14 cellular contexts compared by ENCODE assay signal in the genomic region with DNA sequence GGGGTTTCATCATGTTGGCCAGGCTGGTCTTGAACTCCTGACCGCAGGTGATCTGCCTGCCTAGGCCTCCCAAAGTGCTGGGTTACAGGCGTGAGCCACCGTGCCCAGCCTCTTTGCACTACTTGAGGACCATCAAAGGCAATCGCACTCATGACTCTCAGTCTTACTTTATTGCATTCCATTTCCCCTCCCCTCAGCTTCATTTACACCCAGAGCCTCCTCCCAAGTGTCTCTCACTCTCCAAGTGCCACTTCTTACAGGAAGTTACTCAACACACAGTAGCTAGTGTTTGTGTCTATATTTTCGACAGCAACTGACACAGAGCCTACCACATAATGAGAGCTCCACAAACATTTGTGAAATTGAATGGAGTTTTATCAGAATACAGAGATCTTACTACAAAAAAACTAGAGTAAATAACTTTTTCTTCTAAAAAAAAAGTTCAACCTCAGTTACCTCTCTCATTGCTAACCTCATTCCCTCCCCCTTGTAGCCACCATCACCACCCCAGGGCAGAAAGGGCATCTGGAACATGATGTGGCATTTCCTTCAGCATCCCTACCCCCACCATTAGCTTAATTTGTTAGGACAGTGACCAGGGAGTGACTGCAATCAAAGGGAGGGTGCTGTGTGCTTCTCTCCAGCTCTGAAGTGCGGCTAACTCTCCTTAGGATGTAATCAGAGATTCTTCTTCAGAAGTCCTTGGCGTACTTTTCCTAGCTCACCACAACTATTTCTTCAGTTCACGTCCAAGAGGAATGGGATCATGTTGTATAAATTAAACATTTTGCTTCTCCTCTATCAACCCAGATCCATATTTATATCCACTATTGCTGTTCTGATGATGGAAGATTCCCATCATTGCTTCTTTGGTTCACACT. TPM values are rescaled to one million over a fixed set of nuclear protein-coding genes. Genes with fewer than 3 reads are reported as not detected.
A peak's percentile ranks its signal among the peaks of the same experiment; 100 is the strongest.
DNase-seq lines count a peak whose midpoint lies in the region; ATAC-seq and TF ChIP-seq lines count a peak whose summit lies in the region.
"Had no signal": no experiment of that assay in that cellular context is flagged by ENCODE, and none has a peak within 500 bp of the region (broad histone marks: within the 10 kb centered on the region; RNA-seq: fewer than 3 reads in every experiment).

No MANE protein-coding gene starts in this region.

- H3K4me3 Mint-ChIP-seq in CD4-positive, CD25-positive, alpha-beta regulatory T cell, result no peak overlapping the region
- H3K4me3 Mint-ChIP-seq in central memory CD8-positive, alpha-beta T cell, result no peak overlapping the region
- H3K4me3 Mint-ChIP-seq in naive B cell, result peak overlapping the region in 5 of 8 donors; percentile 5 to 51 (median 23)
- no peak overlapping the region for H3K4me3 Mint-ChIP-seq in activated naive CD8-positive, alpha-beta T cell treated with anti-CD3 and anti-CD28 coated beads, Interleukin-2, amount 50 U/mL, for 24 hours
- H3K4me3 Mint-ChIP-seq: activated T-helper 17 cell treated with anti-CD3 and anti-CD28 coated beads, Interleukin-2, amount 50 U/mL, for 72 hours had no signal

- H3K36me3 Mint-ChIP-seq in CD4-positive, CD25-positive, alpha-beta regulatory T cell, result no peaks in the 10 kb centered on the region
- H3K36me3 Mint-ChIP-seq in central memory CD8-positive, alpha-beta T cell (ENCODE audit: insufficient read depth), result no peaks in the 10 kb centered on the region
- no peaks in the 10 kb centered on the region for H3K36me3 Mint-ChIP-seq in naive B cell
- H3K36me3 Mint-ChIP-seq in activated naive CD8-positive, alpha-beta T cell treated with anti-CD3 and anti-CD28 coated beads, Interleukin-2, amount 50 U/mL, for 24 hours (ENCODE audit: low read depth), result no peaks in the 10 kb centered on the region

- peak overlapping the region; percentile 70; the same call in 1 of the 2 replicates for H2AFZ ChIP-seq in Loucy (ENCODE audit: low read length)

- peak in 1 of 2 donors; percentile 16 for ATAC-seq in CD4-positive, CD25-positive, alpha-beta regulatory T cell (ENCODE audit: low read depth in 2 of 2)
- ATAC-seq in central memory CD8-positive, alpha-beta T cell (replicated peaks; ENCODE audit: extremely low read depth, poor library complexity, severe bottlenecking), result peak; percentile 65
- no peak for ATAC-seq in naive B cell (ENCODE audit: low read depth in 2 of 2)
- no peak for ATAC-seq in activated naive CD8-positive, alpha-beta T cell treated with anti-CD3 and anti-CD28 coated beads, Interleukin-2, amount 50 U/mL, for 24 hours
- ATAC-seq: activated T-helper 17 cell treated with anti-CD3 and anti-CD28 coated beads, Interleukin-2, amount 50 U/mL, for 72 hours had no signal

- no peak for TF ChIP-seq CTCF in Loucy (conservative IDR thresholded peaks at IDR 0.05; ENCODE audit: low read length)

- no peak for DNase-seq in CD4-positive, CD25-positive, alpha-beta regulatory T cell
- no peak for DNase-seq in central memory CD8-positive, alpha-beta T cell (ENCODE audit: low spot score in 2 of 2)
- DNase-seq in naive B cell (no peak), COR-L47 (lab: John Stamatoyannopoulos, UW) (no peak), GM19238 (ENCODE audit: insufficient read length, low spot score) (no peak)
- no peak for DNase-seq in activated naive CD8-positive, alpha-beta T cell treated with anti-CD3 and anti-CD28 coated beads, Interleukin-2, amount 50 U/mL, for 24 hours
- no peak for DNase-seq in activated CD4-positive, alpha-beta T cell treated with anti-CD3 and anti-CD28 coated beads for 4 hours
- DNase-seq: activated CD4-positive, CD25-positive, alpha-beta regulatory T cell treated with anti-CD3 and anti-CD28 coated beads, Interleukin-2, amount 50 U/mL, for 72 hours; NCI-H1417 treated with DMSO at 0.1 percent for 48 hours; NCI-H526 had no signal

- no peak overlapping the region for H3K4me3 ChIP-seq in CD4-positive, CD25-positive, alpha-beta regulatory T cell (ENCODE audit: low read depth, low read length)
- H3K4me3 ChIP-seq in Loucy (ENCODE audit: low read length, poor library complexity, severe bottlenecking), result peak overlapping the region; percentile 43
- H3K4me3 ChIP-seq: cardiac muscle cell had no signal

- no peaks in the 10 kb centered on the region for H3K9me3 Mint-ChIP-seq in CD4-positive, CD25-positive, alpha-beta regulatory T cell
- H3K9me3 Mint-ChIP-seq in central memory CD8-positive, alpha-beta T cell, result no peaks in the 10 kb centered on the region
- H3K9me3 Mint-ChIP-seq in naive B cell, result peaks cover 0 to 4% (median 0%) of the 10 kb centered on the region in 7 donors
- no peaks in the 10 kb centered on the region for H3K9me3 Mint-ChIP-seq in activated naive CD8-positive, alpha-beta T cell treated with anti-CD3 and anti-CD28 coated beads, Interleukin-2, amount 50 U/mL, for 24 hours
- H3K9me3 Mint-ChIP-seq: activated T-helper 17 cell treated with anti-CD3 and anti-CD28 coated beads, Interleukin-2, amount 50 U/mL, for 72 hours had no signal

- no peak overlapping the region for H3K27ac ChIP-seq in CD4-positive, CD25-positive, alpha-beta regulatory T cell (ENCODE audit: insufficient read depth, low read length, poor library complexity, severe bottlenecking)
- H3K27ac ChIP-seq: cardiac muscle cell, epithelial cell of prostate had no signal

- no peaks in the 10 kb centered on the region for H3K79me2 ChIP-seq in Loucy (ENCODE audit: insufficient read depth, low read length)

- H3K27me3 Mint-ChIP-seq in CD4-positive, CD25-positive, alpha-beta regulatory T cell, result peaks cover 18% of the 10 kb centered on the region
- H3K27me3 Mint-ChIP-seq in central memory CD8-positive, alpha-beta T cell, result no peaks in the 10 kb centered on the region
- no peaks in the 10 kb centered on the region for H3K27me3 Mint-ChIP-seq in naive B cell
- no peaks in the 10 kb centered on the region for H3K27me3 Mint-ChIP-seq in activated naive CD8-positive, alpha-beta T cell treated with anti-CD3 and anti-CD28 coated beads, Interleukin-2, amount 50 U/mL, for 24 hours
- H3K27me3 Mint-ChIP-seq: activated T-helper 17 cell treated with anti-CD3 and anti-CD28 coated beads, Interleukin-2, amount 50 U/mL, for 72 hours had no signal

- no peaks in the 10 kb centered on the region for H3K9me3 ChIP-seq in CD4-positive, CD25-positive, alpha-beta regulatory T cell (ENCODE audit: control insufficient read depth in 2 of 2, low read length in 2 of 2)
- H3K9me3 ChIP-seq in Loucy (ENCODE audit: insufficient read depth, low read depth, low read length), result peaks cover 9% of the 10 kb centered on the region; the same call in 1 of the 2 replicates

- H3K9me2 ChIP-seq in Loucy (replicated peaks; ENCODE audit: low read depth, low read length), result no peaks in the 10 kb centered on the region

- no peaks in the 10 kb centered on the region for H3K4me1 ChIP-seq in CD4-positive, CD25-positive, alpha-beta regulatory T cell (ENCODE audit: control insufficient read depth, insufficient read depth, low read length, poor library complexity, severe bottlenecking)
- H3K4me1 ChIP-seq in Loucy (ENCODE audit: insufficient read depth, low read length, poor library complexity, severe bottlenecking), result peaks cover 48% of the 10 kb centered on the region

- peak overlapping the region; percentile 54 for H3K9ac ChIP-seq in Loucy (ENCODE audit: low read depth, low read length, poor library complexity, severe bottlenecking)

- H4K20me1 ChIP-seq in Loucy (ENCODE audit: insufficient read depth, low read length, poor library complexity, severe bottlenecking), result no peaks in the 10 kb centered on the region

- H3K27me3 ChIP-seq in CD4-positive, CD25-positive, alpha-beta regulatory T cell (ENCODE audit: control insufficient read depth, insufficient read depth, low read length), result peaks cover 3% of the 10 kb centered on the region
- no peaks in the 10 kb centered on the region for H3K27me3 ChIP-seq in Loucy (ENCODE audit: insufficient read depth, low read length, poor library complexity, severe bottlenecking)
- H3K27me3 ChIP-seq: cardiac muscle cell had no signal

- H3K4me2 ChIP-seq in Loucy (ENCODE audit: low read depth, low read length, poor library complexity, severe bottlenecking), result peak overlapping the region; percentile 60

- no peaks in the 10 kb centered on the region for H3K36me3 ChIP-seq in CD4-positive, CD25-positive, alpha-beta regulatory T cell (ENCODE audit: control insufficient read depth, insufficient read depth, low read length)
- H3K36me3 ChIP-seq in Loucy (ENCODE audit: insufficient read depth, low read length), result no peaks in the 10 kb centered on the region
- H3K36me3 ChIP-seq: cardiac muscle cell had no signal

- H3K4me1 Mint-ChIP-seq in CD4-positive, CD25-positive, alpha-beta regulatory T cell, result peaks cover 0 to 6% (median 3%) of the 10 kb centered on the region in 4 donors
- H3K4me1 Mint-ChIP-seq in central memory CD8-positive, alpha-beta T cell, result peaks cover 6% of the 10 kb centered on the region
- H3K4me1 Mint-ChIP-seq in naive B cell, result peaks cover 45 to 68% (median 49%) of the 10 kb centered on the region in 3 donors
- peaks cover 16% of the 10 kb centered on the region for H3K4me1 Mint-ChIP-seq in activated naive CD8-positive, alpha-beta T cell treated with anti-CD3 and anti-CD28 coated beads, Interleukin-2, amount 50 U/mL, for 24 hours

- peak overlapping the region in 2 of 3 donors; percentile 37 to 75 for H3K27ac Mint-ChIP-seq in CD4-positive, CD25-positive, alpha-beta regulatory T cell
- H3K27ac Mint-ChIP-seq in central memory CD8-positive, alpha-beta T cell (ENCODE audit: low read depth), result no peak overlapping the region
- peak overlapping the region; percentile 21 to 91 (median 70) for H3K27ac Mint-ChIP-seq in naive B cell
- H3K27ac Mint-ChIP-seq in activated naive CD8-positive, alpha-beta T cell treated with anti-CD3 and anti-CD28 coated beads, Interleukin-2, amount 50 U/mL, for 24 hours, result no peak overlapping the region
- H3K27ac Mint-ChIP-seq: activated T-helper 17 cell treated with anti-CD3 and anti-CD28 coated beads, Interleukin-2, amount 50 U/mL, for 72 hours had no signal

- no peaks in the 10 kb centered on the region for H3F3A ChIP-seq in Loucy (ENCODE audit: low read depth)

RNA-seq across cellular contexts. Expression of gene RUBCNL, which starts 17.0 kb away (rescaled TPM):
- total RNA-seq in CD4-positive, CD25-positive, alpha-beta regulatory T cell, result not detected
- polyA plus RNA-seq in CD4-positive, CD25-positive, alpha-beta regulatory T cell, result under 1 TPM; 0.05 to 0.38 (median 0.14) TPM
- polyA plus RNA-seq in naive B cell (ENCODE audit: low read depth in 6 of 6), result 100 to 1,000 TPM; 102 to 156 (median 129) TPM

Comparison
In these comparisons a context has a peak if more than half of its experiments do, and no peak if none do; other contexts are left out.
1. H3K27ac Mint-ChIP-seq: peak in CD4-positive, CD25-positive, alpha-beta regulatory T cell (2 of 3) and naive B cell (6 of 6); none in central memory CD8-positive, alpha-beta T cell (single experiment) and activated naive CD8-positive, alpha-beta T cell treated with anti-CD3 and anti-CD28 coated beads, Interleukin-2, amount 50 U/mL, for 24 hours (single experiment).
2. H3K4me3 Mint-ChIP-seq: peak in naive B cell (5 of 8); none in CD4-positive, CD25-positive, alpha-beta regulatory T cell (0 of 4), central memory CD8-positive, alpha-beta T cell (single experiment) and activated naive CD8-positive, alpha-beta T cell treated with anti-CD3 and anti-CD28 coated beads, Interleukin-2, amount 50 U/mL, for 24 hours (single experiment).
3. RNA of gene RUBCNL, which starts 17.0 kb away (polyA plus RNA-seq): 102 to 156 TPM in naive B cell; 0.05 to 0.38 TPM in CD4-positive, CD25-positive, alpha-beta regulatory T cell; every median in the first group is over 10 times any median in the second.